ENCODE assay signal across 12 cellular contexts in the genomic region with DNA sequence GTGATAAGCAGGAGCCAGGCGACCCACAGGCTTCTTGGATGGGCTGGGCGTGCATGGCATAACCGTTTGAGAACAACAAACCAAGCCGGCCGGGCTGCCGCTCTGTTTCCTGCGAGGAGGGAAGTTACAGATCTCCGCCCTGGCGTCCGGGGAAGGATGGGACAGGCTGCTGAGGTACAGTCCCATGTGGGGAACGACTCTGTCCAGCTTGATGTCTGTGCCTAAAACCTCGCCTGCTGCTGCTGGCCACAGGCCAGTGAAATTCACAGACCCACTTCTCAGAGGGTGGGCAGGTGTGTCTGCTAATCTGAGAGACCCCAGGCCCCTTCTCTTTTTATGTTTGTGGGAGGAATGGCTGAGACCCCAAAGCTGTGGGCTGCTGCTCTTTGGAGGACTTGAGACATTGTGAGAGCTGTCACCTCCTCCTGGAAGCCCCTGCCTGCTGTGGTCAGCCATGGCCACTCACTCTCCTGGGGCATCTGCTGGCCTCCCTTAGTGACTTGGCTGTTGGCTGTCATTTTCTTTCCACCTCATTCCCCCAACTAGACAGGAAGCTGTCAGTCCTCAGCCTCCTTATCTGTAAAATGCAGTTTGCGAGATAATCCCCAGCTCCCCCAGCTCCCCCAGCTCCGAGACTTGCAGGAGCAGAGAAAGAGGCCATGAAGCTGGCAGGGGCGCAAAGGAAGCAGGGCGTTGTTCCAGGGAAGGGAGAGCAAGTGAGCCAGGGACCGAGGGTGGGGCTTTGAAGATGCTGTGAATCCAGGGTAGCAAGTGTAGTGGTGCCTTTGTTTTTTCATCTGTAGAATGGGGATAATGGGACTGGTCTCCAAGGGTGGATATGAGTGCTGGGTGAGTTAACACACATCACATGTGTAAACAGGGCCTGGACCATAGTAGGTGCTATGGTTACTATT. TPM values are rescaled to one million over a fixed set of nuclear protein-coding genes. Genes with fewer than 3 reads are reported as not detected.
DNase-seq lines count a peak whose midpoint lies in the region; ATAC-seq and TF ChIP-seq lines count a peak whose summit lies in the region.
"Had no signal": no experiment of that assay in that cellular context is flagged by ENCODE, and none has a peak within 500 bp of the region (broad histone marks: within the 10 kb centered on the region; RNA-seq: fewer than 3 reads in every experiment).

No MANE protein-coding gene starts in this region.

- peaks cover 5% of the 10 kb centered on the region for H3K4me1 Mint-ChIP-seq in endodermal cell

- H3K9me3 ChIP-seq in endodermal cell (ENCODE audit: control insufficient read depth, low read length) (no peaks in the 10 kb centered on the region), lower lobe of right lung (no peaks in the 10 kb centered on the region), transverse colon (no peaks in the 10 kb centered on the region), uterus (no peaks in the 10 kb centered on the region)

- TF ChIP-seq POLR2A in transverse colon (IDR thresholded peaks at IDR 0.05) (no peak), uterus (IDR thresholded peaks at IDR 0.05) (no peak)

- H3K4me3 ChIP-seq in endodermal cell (ENCODE audit: low read length) (no peak overlapping the region), lower lobe of right lung (no peak overlapping the region), transverse colon (no peak overlapping the region), uterus (no peak overlapping the region)
- H3K4me3 ChIP-seq: GM12878 had no signal

- peak overlapping the region; percentile 74 for H3K27ac Mint-ChIP-seq in endodermal cell

- H3K27ac ChIP-seq in endodermal cell (ENCODE audit: low read depth, low read length): no peak overlapping the region
- peak overlapping the region; percentile 69 for H3K27ac ChIP-seq in lower lobe of right lung
- peak overlapping the region; percentile 5 to 46 (median 35) for H3K27ac ChIP-seq in transverse colon
- H3K27ac ChIP-seq in uterus: peak overlapping the region in 1 of 2 donors; percentile 75
- H3K27ac ChIP-seq: brain microvascular endothelial cell had no signal

- peaks cover 9% of the 10 kb centered on the region for H3K36me3 Mint-ChIP-seq in endodermal cell (ENCODE audit: low read depth)

- TF ChIP-seq CTCF in endodermal cell (conservative IDR thresholded peaks at IDR 0.05): no peak
- peak; percentile 30 for TF ChIP-seq CTCF in lower lobe of right lung (IDR thresholded peaks at IDR 0.05)
- peak in 1 of 5 experiments; percentile 12 for TF ChIP-seq CTCF in transverse colon (IDR thresholded peaks at IDR 0.05)
- no peak for TF ChIP-seq CTCF in uterus (IDR thresholded peaks at IDR 0.05)

- intact Hi-C loops in lower lobe of right lung (cut with DNase I): no loop called here
- intact Hi-C loops in transverse colon (cut with DNase I; ENCODE audit: low total_unique reads): no loop called here
- intact Hi-C loops in uterus (cut with DNase I; ENCODE audit: low total_unique reads): no loop called here

- no peak for TF ChIP-seq EP300 in transverse colon (IDR thresholded peaks at IDR 0.05; ENCODE audit: low read depth)

- 92 to 94% methylated on average over 16 to 17 of the region's 17 CpGs for WGBS in endodermal cell (ENCODE audit: insufficient coverage in 1 of 2, insufficient read length in 1 of 2), 2 experiments
- 53 to 55% methylated on average over 10 to 17 of the region's 17 CpGs for WGBS in transverse colon (ENCODE audit: low coverage in 1 of 2), 2 donors

- ATAC-seq in lower lobe of right lung (peak; percentile 21), GM18868 (IDR thresholded peaks at IDR 0.05; ENCODE audit: unreplicated experiment) (no peak)
- ATAC-seq: GM12878 had no signal

- H3K27me3 ChIP-seq in endodermal cell (ENCODE audit: control insufficient read depth, insufficient read depth, low read length, poor library complexity, severe bottlenecking) (no peaks in the 10 kb centered on the region), lower lobe of right lung (ENCODE audit: low read depth) (no peaks in the 10 kb centered on the region), transverse colon (no peaks in the 10 kb centered on the region), uterus (no peaks in the 10 kb centered on the region)
- H3K27me3 ChIP-seq: brain microvascular endothelial cell had no signal

- no peak overlapping the region for H3K9ac ChIP-seq in endodermal cell (ENCODE audit: extremely low read depth, low read length, poor library complexity, severe bottlenecking)

- no peaks in the 10 kb centered on the region for H3K4me1 ChIP-seq in endodermal cell (ENCODE audit: control insufficient read depth, insufficient read depth, low read length)
- H3K4me1 ChIP-seq in lower lobe of right lung: peaks cover 90% of the 10 kb centered on the region
- peaks cover 10 to 68% (median 31%) of the 10 kb centered on the region in 4 donors for H3K4me1 ChIP-seq in transverse colon
- H3K4me1 ChIP-seq in uterus: peaks cover 0 to 6% of the 10 kb centered on the region in 2 donors

- in situ Hi-C loops in transverse colon (cut with MboI; ENCODE audit: low pct_ligation_motif_present in 1 of 4, low pct_unique_long_range_greater_than_20kb in 1 of 4, low sequenced_read_pairs in 3 of 4): no loop called here

- no peaks in the 10 kb centered on the region for H3K27me3 Mint-ChIP-seq in endodermal cell (ENCODE audit: insufficient read depth)

- H3K4me3 Mint-ChIP-seq in endodermal cell: no peak overlapping the region

- H3K36me3 ChIP-seq in endodermal cell (ENCODE audit: control insufficient read depth, insufficient read depth, low read length): peaks cover 4% of the 10 kb centered on the region
- no peaks in the 10 kb centered on the region for H3K36me3 ChIP-seq in lower lobe of right lung
- H3K36me3 ChIP-seq in transverse colon: no peaks in the 10 kb centered on the region
- no peaks in the 10 kb centered on the region for H3K36me3 ChIP-seq in uterus
- H3K36me3 ChIP-seq: brain microvascular endothelial cell had no signal

- H3K9me3 Mint-ChIP-seq in endodermal cell: no peaks in the 10 kb centered on the region

- peak; percentile 96 for DNase-seq in OCI-M1 (lab: John Stamatoyannopoulos, UW)
- no peak for DNase-seq in endodermal cell
- DNase-seq in lower lobe of right lung: peak; percentile 80
- peak; percentile 35 for DNase-seq in transverse colon
- no peak for DNase-seq in uterus
- no peak for DNase-seq in COR-L47 (lab: John Stamatoyannopoulos, UW)
- DNase-seq: activated T-cell treated with anti-CD3 and anti-CD28 coated beads, Interleukin-2, amount 50 U/mL, for 48 hours; brain microvascular endothelial cell; DMS153; stimulated activated naive CD4-positive, alpha-beta T cell had no signal

RNA-seq across cellular contexts. Expression of a gene that starts 51.0 kb away (rescaled TPM):
- 10 to 100 TPM; 64.0 to 64.7 TPM for total RNA-seq in endodermal cell
- polyA plus RNA-seq in endodermal cell (2013, experiment 1 of 2): 52.7 TPM
- polyA plus RNA-seq in endodermal cell (2013, experiment 2 of 2): 47.8 TPM
- 77.4 TPM for total RNA-seq in lower lobe of right lung
- total RNA-seq in transverse colon: 10 to 100 TPM; 40.0 to 69.6 (median 47.0) TPM
- 100 to 1,000 TPM in 1 of 4 donors, 10 to 100 TPM in 3; 16.7 to 104 (median 43.6) TPM for total RNA-seq in uterus

Comparison
In these comparisons a context has a peak if more than half of its experiments do, and no peak if none do; other contexts are left out.
1. DNase-seq: peak in OCI-M1 (single experiment), lower lobe of right lung (single experiment) and transverse colon (single experiment); none in endodermal cell (single experiment), uterus (0 of 2) and COR-L47 (single experiment).